16 cellular contexts compared by ENCODE assay signal in genomic region chr20:10634190-10634589, GRCh38. TPM values are rescaled to one million over a fixed set of nuclear protein-coding genes. Genes with fewer than 3 reads are reported as not detected.
DNase-seq lines count a peak whose midpoint lies in the region; ATAC-seq and TF ChIP-seq lines count a peak whose summit lies in the region.
"Had no signal": no experiment of that assay in that cellular context is flagged by ENCODE, and none has a peak within 500 bp of the region (broad histone marks: within the 10 kb centered on the region; RNA-seq: fewer than 3 reads in every experiment).

No MANE protein-coding gene starts in this region.

- H3K36me3 ChIP-seq in SK-N-MC (ENCODE audit: insufficient read depth, low read length), result peaks cover 2% of the 10 kb centered on the region; the same call in 1 of the 2 replicates
- H3K36me3 ChIP-seq in thoracic aorta, result no peaks in the 10 kb centered on the region
- H3K36me3 ChIP-seq: right lobe of liver had no signal

- TF ChIP-seq CTCF in mesothelial cell of epicardium (IDR thresholded peaks at IDR 0.05; ENCODE audit: unreplicated experiment) (no peak), thoracic aorta (IDR thresholded peaks at IDR 0.05) (no peak), Calu3 (IDR thresholded peaks at IDR 0.05; ENCODE audit: unreplicated experiment) (no peak)

- peak overlapping the region; percentile 36 for H3K27ac Mint-ChIP-seq in mesothelial cell of epicardium
- H3K27ac Mint-ChIP-seq in Calu3 (ENCODE audit: unreplicated experiment), result no peak overlapping the region
- H3K27ac Mint-ChIP-seq: activated CD4-positive, alpha-beta T cell treated with anti-CD3 and anti-CD28 coated beads, Interleukin-2, amount 10 ng/mL, durations not matched to agents 24 days and 14 days had no signal

- peaks cover 38 to 95% of the 10 kb centered on the region in 2 donors for H3K4me1 ChIP-seq in thoracic aorta (ENCODE audit: control insufficient read depth in 1 of 2, low read depth in 2 of 2)
- H3K4me1 ChIP-seq: right lobe of liver had no signal

- H3K27me3 Mint-ChIP-seq in mesothelial cell of epicardium (ENCODE audit: low read depth) (no peaks in the 10 kb centered on the region), Calu3 (ENCODE audit: unreplicated experiment) (no peaks in the 10 kb centered on the region)
- H3K27me3 Mint-ChIP-seq: activated CD4-positive, alpha-beta T cell treated with anti-CD3 and anti-CD28 coated beads, Interleukin-2, amount 10 ng/mL, durations not matched to agents 24 days and 14 days had no signal

- H3K4me3 ChIP-seq in SK-N-MC (peak overlapping the region; percentile 43; the same call in 1 of the 2 replicates), thoracic aorta (no peak overlapping the region)
- H3K4me3 ChIP-seq: right lobe of liver had no signal

- intact Hi-C loops in Calu3 (cut with micrococcal nuclease; ENCODE audit: unreplicated experiment), result no loop called here

- CTCF ChIA-PET in Calu3 (lab: Charles Lee), result no interaction called here

- no peak for ATAC-seq in thoracic aorta (ENCODE audit: insufficient number of reproducible peaks, low FRiP score, low read depth)
- ATAC-seq: SK-N-SH treated with all-trans-retinoic acid at 6 μM for 48 hours had no signal

- DNase-seq in NAMALWA (ENCODE audit: low spot score) (peak; percentile 26), SK-N-MC (ENCODE audit: low read depth, low spot score) (no peak), mesothelial cell of epicardium (ENCODE audit: low spot score in 2 of 2, unreplicated experiment in 2 of 2) (no peak), thoracic aorta (ENCODE audit: low spot score) (no peak), Calu3 (no peak), amygdala (lab: John Stamatoyannopoulos, UW) (no peak), NCI-H2029 treated with DMSO at 0.1 percent for 48 hours (lab: John Stamatoyannopoulos, UW) (no peak)
- DNase-seq in activated CD8-positive, alpha-beta memory T cell treated with anti-CD3 and anti-CD28 coated beads, Interleukin-2, amount 50 U/mL, for 48 hours, result no peak
- DNase-seq: activated CD4-positive, alpha-beta T cell treated with anti-CD3 and anti-CD28 coated beads, Interleukin-2, amount 10 ng/mL, durations not matched to agents 24 days and 14 days; activated naive CD4-positive, alpha-beta T cell treated with Interleukin-2 at 50 U/mL for 16 hours; NCI-H1694 treated with DMSO at 0.1 percent for 48 hours; NCI-H510A; right lobe of liver; stimulated activated CD4-positive, alpha-beta T cell treated with anti-CD3 and anti-CD28 coated beads, Interleukin-2, amount 100 ng/mL, for 24 hours; substantia nigra had no signal

- no peaks in the 10 kb centered on the region for H3K9me3 ChIP-seq in SK-N-MC (ENCODE audit: low read depth, low read length)
- H3K9me3 ChIP-seq in thoracic aorta, result no peaks in the 10 kb centered on the region
- H3K9me3 ChIP-seq: right lobe of liver had no signal

- peak overlapping the region; percentile 92 for H3K27ac ChIP-seq in SK-N-MC
- H3K27ac ChIP-seq in thoracic aorta, result peak overlapping the region; percentile 98 to 100
- H3K27ac ChIP-seq: right lobe of liver had no signal

- H3K9ac ChIP-seq in SK-N-MC (ENCODE audit: insufficient read length), result peak overlapping the region; percentile 20

- no peaks in the 10 kb centered on the region for H3K27me3 ChIP-seq in thoracic aorta (replicated peaks; ENCODE audit: insufficient read depth)
- H3K27me3 ChIP-seq: right lobe of liver had no signal

- BruUV-seq in Calu3 (replicated peaks; lab: Mats Ljungman, UMichigan), result no TSS peak

- H3K4me3 Mint-ChIP-seq in mesothelial cell of epicardium, result no peak overlapping the region
- H3K4me3 Mint-ChIP-seq in Calu3 (ENCODE audit: low read depth, unreplicated experiment), result no peak overlapping the region
- H3K4me3 Mint-ChIP-seq: activated CD4-positive, alpha-beta T cell treated with anti-CD3 and anti-CD28 coated beads, Interleukin-2, amount 10 ng/mL, durations not matched to agents 24 days and 14 days had no signal

- H3K9me3 Mint-ChIP-seq in mesothelial cell of epicardium (no peaks in the 10 kb centered on the region), Calu3 (ENCODE audit: low read depth, unreplicated experiment) (no peaks in the 10 kb centered on the region)
- H3K9me3 Mint-ChIP-seq: activated CD4-positive, alpha-beta T cell treated with anti-CD3 and anti-CD28 coated beads, Interleukin-2, amount 10 ng/mL, durations not matched to agents 24 days and 14 days had no signal

- H3K36me3 Mint-ChIP-seq in mesothelial cell of epicardium (peaks cover 9% of the 10 kb centered on the region), Calu3 (ENCODE audit: insufficient read depth, unreplicated experiment) (peaks cover 31% of the 10 kb centered on the region)

- H3K4me1 Mint-ChIP-seq in mesothelial cell of epicardium (peaks cover 87% of the 10 kb centered on the region), Calu3 (ENCODE audit: low read depth, unreplicated experiment) (peaks cover under 1% of the 10 kb centered on the region)
- H3K4me1 Mint-ChIP-seq: activated CD4-positive, alpha-beta T cell treated with anti-CD3 and anti-CD28 coated beads, Interleukin-2, amount 10 ng/mL, durations not matched to agents 24 days and 14 days had no signal

RNA-seq across cellular contexts. Expression of gene JAG1, which starts 39.6 kb away (rescaled TPM):
- total RNA-seq in mesothelial cell of epicardium, result 70.6 to 74.1 TPM (median 70.9 TPM) in 3 replicates
- total RNA-seq in thoracic aorta, result 100 to 1,000 TPM; 237 to 253 TPM
- 156 and 245 TPM in 2 replicates for total RNA-seq in Calu3 (2022)
